Comparison of ENCODE assay signal across 13 cellular contexts in genomic region chr7:30166841-30167235, GRCh38.
"Had no signal": no experiment of that assay in that cellular context is flagged by ENCODE, and none has a peak within 500 bp of the region (broad histone marks: within the 10 kb centered on the region; RNA-seq: fewer than 3 reads in every experiment).

No MANE protein-coding gene starts in this region.

- ATAC-seq: body of pancreas; left cardiac atrium; naive thymus-derived CD4-positive, alpha-beta T cell; right cardiac atrium had no signal

- H3K36me3 Mint-ChIP-seq: activated naive CD4-positive, alpha-beta T cell treated with anti-CD3 and anti-CD28 coated beads, Interleukin-2, amount 50 U/mL, for 24 hours had no signal

- H3K27me3 ChIP-seq: body of pancreas, transverse colon had no signal

- H3K9me3 Mint-ChIP-seq: activated naive CD4-positive, alpha-beta T cell treated with anti-CD3 and anti-CD28 coated beads, Interleukin-2, amount 50 U/mL, for 24 hours; immature natural killer cell; naive thymus-derived CD4-positive, alpha-beta T cell had no signal

- H3K27ac ChIP-seq: body of pancreas, SK-N-MC, transverse colon had no signal

- H3K27me3 Mint-ChIP-seq: activated naive CD4-positive, alpha-beta T cell treated with anti-CD3 and anti-CD28 coated beads, Interleukin-2, amount 50 U/mL, for 24 hours had no signal

- H3K4me3 Mint-ChIP-seq: activated naive CD4-positive, alpha-beta T cell treated with anti-CD3 and anti-CD28 coated beads, Interleukin-2, amount 50 U/mL, for 24 hours; immature natural killer cell; naive thymus-derived CD4-positive, alpha-beta T cell had no signal

- DNase-seq: activated CD4-positive, alpha-beta T cell treated with anti-CD3 and anti-CD28 coated beads, Interleukin-2, amount 50 U/mL, for 1 hour; activated CD4-positive, CD25-positive, alpha-beta regulatory T cell; activated T-cell treated with anti-CD3 and anti-CD28 coated beads for 4 hours; effector CD4-positive, alpha-beta T cell; immature natural killer cell; left cardiac atrium; naive thymus-derived CD4-positive, alpha-beta T cell; right cardiac atrium; small intestine had no signal

- H3K27ac Mint-ChIP-seq: activated naive CD4-positive, alpha-beta T cell treated with anti-CD3 and anti-CD28 coated beads, Interleukin-2, amount 50 U/mL, for 24 hours; immature natural killer cell had no signal
